ENCODE assay signal across 12 cellular contexts in genomic region chr11:128628686-128629085, GRCh38. TPM values are rescaled to one million over a fixed set of nuclear protein-coding genes. Genes with fewer than 3 reads are reported as not detected.
DNase-seq lines count a peak whose midpoint lies in the region; ATAC-seq, FAIRE-seq and TF ChIP-seq lines count a peak whose summit lies in the region.
"Had no signal": no experiment of that assay in that cellular context is flagged by ENCODE, and none has a peak within 500 bp of the region (broad histone marks: within the 10 kb centered on the region; RNA-seq: fewer than 3 reads in every experiment).

No MANE protein-coding gene starts in this region.

- H3K4me3 ChIP-seq in OCI-LY1 (ENCODE audit: low read depth, low read length, poor library complexity, severe bottlenecking) (peak overlapping the region; percentile 34), osteoblast (ENCODE audit: insufficient read depth, low read length) (no peak overlapping the region), H7 (ENCODE audit: insufficient read depth, low read depth, low read length) (no peak overlapping the region)
- H3K4me3 ChIP-seq: ascending aorta had no signal

- H3K79me2 ChIP-seq in OCI-LY1 (ENCODE audit: insufficient read depth, low read length), result no peaks in the 10 kb centered on the region
- no peaks in the 10 kb centered on the region for H3K79me2 ChIP-seq in osteoblast (ENCODE audit: insufficient read depth, low read length)

- peak; percentile 96 for FAIRE-seq in GM12892 (lab: Jason Lieb, UNC)

- peaks cover 3% of the 10 kb centered on the region; the same call in 1 of the 2 replicates for H3F3A ChIP-seq in OCI-LY1 (ENCODE audit: insufficient read depth, low read length)

- H4K20me1 ChIP-seq in OCI-LY1 (ENCODE audit: insufficient read depth, low read length) (no peaks in the 10 kb centered on the region), osteoblast (ENCODE audit: insufficient read depth, low read length) (no peaks in the 10 kb centered on the region)

- H3K4me1 ChIP-seq in OCI-LY1 (ENCODE audit: insufficient read depth, low read length, severe bottlenecking) (peaks cover 84% of the 10 kb centered on the region), osteoblast (ENCODE audit: insufficient read depth, low read length) (peaks cover 7% of the 10 kb centered on the region)
- H3K4me1 ChIP-seq: ascending aorta had no signal

- no peak for TF ChIP-seq POLR2A in GM12892 (IDR thresholded peaks at IDR 0.05; ENCODE audit: low read depth, low read length)

- H3K4me2 ChIP-seq in OCI-LY1 (ENCODE audit: low read length), result peak overlapping the region; percentile 49
- no peak overlapping the region for H3K4me2 ChIP-seq in osteoblast (ENCODE audit: insufficient read depth, low read length)
- H3K4me2 ChIP-seq: KMS-11 had no signal

- DNase-seq in GM12892 (ENCODE audit: insufficient read length) (no peak), mucosa of gallbladder (ENCODE audit: low spot score) (peak; percentile 9), osteoblast (ENCODE audit: insufficient read length, low spot score, missing footprints) (no peak), H7 (no peak), midbrain (lab: John Stamatoyannopoulos, UW) (no peak)
- no peak for DNase-seq in stimulated activated CD4-positive, alpha-beta T cell treated with anti-CD3 and anti-CD28 coated beads, Interleukin-1b, Interleukin-23, amount 100 ng/mL, for 48 hours
- DNase-seq: DND-41, NCI-H526 treated with DMSO at 0.1 percent for 48 hours had no signal

- peak overlapping the region; percentile 100 for H3K27ac ChIP-seq in OCI-LY1 (ENCODE audit: low read depth, low read length, poor library complexity, severe bottlenecking)
- no peak overlapping the region for H3K27ac ChIP-seq in osteoblast (ENCODE audit: low read depth, low read length)
- H3K27ac ChIP-seq: ascending aorta, KMS-11 had no signal

- peak overlapping the region; percentile 63 for H3K9ac ChIP-seq in OCI-LY1 (ENCODE audit: low read length)
- H3K9ac ChIP-seq: KMS-11 had no signal

- H3K9me3 ChIP-seq in OCI-LY1 (ENCODE audit: low read length) (no peaks in the 10 kb centered on the region), osteoblast (ENCODE audit: low read depth, low read length) (no peaks in the 10 kb centered on the region)
- H3K9me3 ChIP-seq: ascending aorta had no signal

- H3K27me3 ChIP-seq in OCI-LY1 (ENCODE audit: insufficient read depth, low read length) (no peaks in the 10 kb centered on the region), osteoblast (ENCODE audit: insufficient read depth, low read length) (no peaks in the 10 kb centered on the region), H7 (ENCODE audit: control insufficient read depth, insufficient read depth, low read length) (no peaks in the 10 kb centered on the region)
- H3K27me3 ChIP-seq: ascending aorta had no signal

- peak; percentile 33 for ATAC-seq in GM19463 (IDR thresholded peaks at IDR 0.05; ENCODE audit: unreplicated experiment)

- H2AFZ ChIP-seq in OCI-LY1 (ENCODE audit: low read length) (no peak overlapping the region), osteoblast (ENCODE audit: low read length) (no peak overlapping the region)

- no peaks in the 10 kb centered on the region for H3K9me2 ChIP-seq in OCI-LY1 (ENCODE audit: low read depth, low read length)

- H3K36me3 ChIP-seq in OCI-LY1 (ENCODE audit: insufficient read depth, low read length) (no peaks in the 10 kb centered on the region), osteoblast (ENCODE audit: insufficient read depth, low read length) (no peaks in the 10 kb centered on the region), H7 (replicated peaks; ENCODE audit: control insufficient read depth, insufficient read depth, low read length) (no peaks in the 10 kb centered on the region)
- H3K36me3 ChIP-seq: ascending aorta had no signal

- TF ChIP-seq CTCF in OCI-LY1 (IDR thresholded peaks at IDR 0.05; ENCODE audit: low read length) (no peak), osteoblast (IDR thresholded peaks at IDR 0.05; ENCODE audit: extremely low read depth, low read depth, low read length) (no peak)

RNA-seq across cellular contexts. Expression of gene ETS1, which starts 41.3 kb away (rescaled TPM):
- polyA plus RNA-seq in GM12892 (2012; ENCODE audit: missing spikeins), result 71.8 TPM
- total RNA-seq in mucosa of gallbladder (39.4 TPM), osteoblast (64.2 and 67.3 TPM in 2 replicates)
- 23.8 and 24.1 TPM in 2 replicates for total RNA-seq in H7 (2014; rRNA removed; shearing (Covaris generic))
